16 cellular contexts compared by ENCODE assay signal in the genomic region with DNA sequence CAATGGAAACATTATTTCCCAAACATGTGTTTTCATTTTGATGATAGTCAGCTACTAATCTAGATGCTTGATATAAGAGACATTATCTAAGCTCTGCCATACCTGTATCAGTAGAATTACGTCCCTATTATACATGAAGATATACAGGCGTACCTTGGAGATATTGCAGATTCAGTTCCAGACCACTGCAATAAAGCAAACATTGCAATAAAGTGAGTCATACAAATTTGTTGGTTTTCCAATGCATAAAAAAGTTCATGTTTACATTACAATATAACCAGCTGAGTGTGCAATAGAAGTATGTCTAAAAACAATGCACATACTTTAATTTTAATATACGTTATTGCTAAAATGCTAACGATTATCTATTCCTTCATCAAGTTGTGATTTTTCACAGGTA.
DNase-seq lines count a peak whose midpoint lies in the region; ATAC-seq and TF ChIP-seq lines count a peak whose summit lies in the region.
"Had no signal": no experiment of that assay in that cellular context is flagged by ENCODE, and none has a peak within 500 bp of the region (broad histone marks: within the 10 kb centered on the region; RNA-seq: fewer than 3 reads in every experiment).

No MANE protein-coding gene starts in this region.

- intact Hi-C loops in MCF 10A (cut with micrococcal nuclease) (no loop called here), mammary epithelial cell (cut with micrococcal nuclease) (loop anchor here (5.0 kb wide), 1 partner anchor 551 kb away; no protein-coding TSS in a partner anchor), aorta (cut with DNase I) (loop anchor here in 1 of 2 donors (10.0 kb wide), 1 partner anchor 93 kb away; no protein-coding TSS in a partner anchor)

- H3K9me3 ChIP-seq in mammary epithelial cell (replicated peaks; ENCODE audit: insufficient read depth, low read length), result no peaks in the 10 kb centered on the region
- no peaks in the 10 kb centered on the region for H3K9me3 ChIP-seq in RWPE2 (ENCODE audit: severe bottlenecking)
- H3K9me3 ChIP-seq in aorta (ENCODE audit: control insufficient read depth, low read length), result no peaks in the 10 kb centered on the region
- no peaks in the 10 kb centered on the region for H3K9me3 ChIP-seq in endodermal cell (ENCODE audit: control insufficient read depth, low read length)

- dilution Hi-C loops in mammary epithelial cell (cut with HindIII; ENCODE audit: low sequenced_read_pairs), result no loop called here

- no peak overlapping the region for H2AFZ ChIP-seq in mammary epithelial cell (ENCODE audit: low read depth, low read length)

- H3K4me2 ChIP-seq in mammary epithelial cell (ENCODE audit: insufficient read depth, low read depth, low read length), result no peak overlapping the region

- H3K79me2 ChIP-seq in mammary epithelial cell (ENCODE audit: insufficient read depth, low read length), result no peaks in the 10 kb centered on the region

- H3K27me3 ChIP-seq in mammary epithelial cell (ENCODE audit: insufficient read depth, low read length) (no peaks in the 10 kb centered on the region), RWPE2 (ENCODE audit: insufficient read depth, poor library complexity, severe bottlenecking) (no peaks in the 10 kb centered on the region), aorta (ENCODE audit: control insufficient read depth in 1 of 2, insufficient read depth in 2 of 2, low read length in 1 of 2) (no peaks in the 10 kb centered on the region), endodermal cell (ENCODE audit: control insufficient read depth, insufficient read depth, low read length, poor library complexity, severe bottlenecking) (no peaks in the 10 kb centered on the region)

- no peak overlapping the region for H3K27ac Mint-ChIP-seq in MCF 10A (ENCODE audit: low read depth, unreplicated experiment)
- no peak overlapping the region for H3K27ac Mint-ChIP-seq in endodermal cell

- DNase-seq in MCF 10A (ENCODE audit: unreplicated experiment) (peak; percentile 0), mammary epithelial cell (no peak), RWPE2 (ENCODE audit: low spot score) (no peak), dedifferentiated amniotic fluid mesenchymal stem cell (ENCODE audit: extremely low spot score) (peak; percentile 28), aorta (no peak), NCI-H345 (lab: John Stamatoyannopoulos, UW) (no peak), endodermal cell (no peak)
- DNase-seq: 8988T, DMS153, NCI-H1105 treated with DMSO at 0.1 percent for 48 hours, NCI-H146, NCI-H1930, NCI-H526 treated with DMSO at 0.1 percent for 48 hours, RPMI8226, SHP77 had no signal

- H3K36me3 Mint-ChIP-seq in MCF 10A (ENCODE audit: insufficient read depth, unreplicated experiment) (no peaks in the 10 kb centered on the region), endodermal cell (ENCODE audit: low read depth) (no peaks in the 10 kb centered on the region)

- POLR2A ChIA-PET in MCF 10A (lab: Yijun Ruan, JAX), result no interaction called here

- H3K4me1 Mint-ChIP-seq in MCF 10A (ENCODE audit: insufficient read depth, unreplicated experiment) (no peaks in the 10 kb centered on the region), endodermal cell (no peaks in the 10 kb centered on the region)

- H3K36me3 ChIP-seq in mammary epithelial cell (ENCODE audit: insufficient read depth, low read length) (no peaks in the 10 kb centered on the region), RWPE2 (ENCODE audit: low read depth) (no peaks in the 10 kb centered on the region), aorta (ENCODE audit: control insufficient read depth in 1 of 2, insufficient read depth in 2 of 2, low read length in 1 of 2) (no peaks in the 10 kb centered on the region), endodermal cell (ENCODE audit: control insufficient read depth, insufficient read depth, low read length) (no peaks in the 10 kb centered on the region)

- H3K4me3 ChIP-seq in mammary epithelial cell (replicated peaks in 1 of 3; ENCODE audit: insufficient read depth in 1 of 3, low read depth in 2 of 3, low read length in 3 of 3) (no peak overlapping the region), RWPE2 (ENCODE audit: severe bottlenecking) (no peak overlapping the region), aorta (ENCODE audit: low read length in 2 of 2) (no peak overlapping the region), endodermal cell (ENCODE audit: low read length) (no peak overlapping the region)

- H3K4me3 Mint-ChIP-seq in MCF 10A (ENCODE audit: unreplicated experiment), result no peak overlapping the region
- H3K4me3 Mint-ChIP-seq in endodermal cell, result no peak overlapping the region

- H3K4me1 ChIP-seq in mammary epithelial cell (ENCODE audit: insufficient read depth, low read length) (no peaks in the 10 kb centered on the region), RWPE2 (ENCODE audit: insufficient read depth, poor library complexity, severe bottlenecking) (peaks cover 8% of the 10 kb centered on the region), aorta (ENCODE audit: control insufficient read depth in 1 of 2, insufficient read depth in 2 of 2, low read length in 2 of 2) (no peaks in the 10 kb centered on the region), endodermal cell (ENCODE audit: control insufficient read depth, insufficient read depth, low read length) (no peaks in the 10 kb centered on the region)

- no peak for TF ChIP-seq CTCF in MCF 10A (IDR thresholded peaks at IDR 0.05; ENCODE audit: unreplicated experiment)
- TF ChIP-seq CTCF in mammary epithelial cell (conservative IDR thresholded peaks at IDR 0.05 in 1 of 2, IDR thresholded peaks at IDR 0.05 in 1 of 2; ENCODE audit: extremely low read depth in 1 of 2, insufficient read depth in 1 of 2, low read depth in 1 of 2, low read length in 2 of 2), result no peak
- no peak for TF ChIP-seq CTCF in RWPE2 (IDR thresholded peaks at IDR 0.05; ENCODE audit: poor library complexity, severe bottlenecking)
- TF ChIP-seq CTCF in endodermal cell (conservative IDR thresholded peaks at IDR 0.05), result no peak

- 69% methylated on average over 4 of the region's 4 CpGs for WGBS in mammary epithelial cell (ENCODE audit: low coverage, missing lambda C conversion rate)
- WGBS in aorta, 2 donors, result 74 to 76% methylated on average over 4 of the region's 4 CpGs
- WGBS in endodermal cell (ENCODE audit: insufficient coverage in 1 of 2, insufficient read length in 1 of 2), 2 experiments, result 90 to 100% methylated on average over 2 to 4 of the region's 4 CpGs

- no TSS peak for BruUV-seq in MCF 10A (replicated peaks; lab: Mats Ljungman, UMichigan)
- BruUV-seq in mammary epithelial cell (replicated peaks; lab: Mats Ljungman, UMichigan), result no TSS peak

- no peak overlapping the region for H3K9ac ChIP-seq in mammary epithelial cell (ENCODE audit: insufficient read depth, low read length)
- no peak overlapping the region for H3K9ac ChIP-seq in endodermal cell (ENCODE audit: extremely low read depth, low read length, poor library complexity, severe bottlenecking)

- H3K27me3 Mint-ChIP-seq in MCF 10A (ENCODE audit: insufficient read depth, unreplicated experiment) (peaks cover 38% of the 10 kb centered on the region), endodermal cell (ENCODE audit: insufficient read depth) (no peaks in the 10 kb centered on the region)

- H4K20me1 ChIP-seq in mammary epithelial cell (ENCODE audit: insufficient read depth, low read length), result no peaks in the 10 kb centered on the region

- H3K9me3 Mint-ChIP-seq in MCF 10A (ENCODE audit: unreplicated experiment) (no peaks in the 10 kb centered on the region), endodermal cell (no peaks in the 10 kb centered on the region)

- ATAC-seq in RWPE2 (ENCODE audit: low read depth) (peak; percentile 73), aorta (ENCODE audit: low FRiP score) (no peak)
- ATAC-seq: HCT116 had no signal

- in situ Hi-C loops in mammary epithelial cell (cut with MboI; ENCODE audit: low sequenced_read_pairs in 2 of 2), result loop anchor here in 1 of 2 donors (25.0 kb wide), 1 partner anchor 541 kb away; no protein-coding TSS in a partner anchor

- CTCF ChIA-PET in MCF 10A (lab: Yijun Ruan, JAX) (interaction anchor here (0.6 to 1.6 kb wide), 3 partner anchors 13 to 137 kb away, joined by 3 to 4 read pairs (median 3); no protein-coding TSS in a partner anchor), mammary epithelial cell (lab: Charles Lee; ENCODE audit: low non-redundant PET) (no interaction called here)

- H3K27ac ChIP-seq in mammary epithelial cell (ENCODE audit: insufficient read depth, low read depth, low read length), result no peak overlapping the region
- no peak overlapping the region for H3K27ac ChIP-seq in RWPE2 (ENCODE audit: poor library complexity, severe bottlenecking)
- no peak overlapping the region for H3K27ac ChIP-seq in aorta (ENCODE audit: low read depth in 1 of 2, low read length in 2 of 2)
- no peak overlapping the region for H3K27ac ChIP-seq in endodermal cell (ENCODE audit: low read depth, low read length)

Comparison
In these comparisons a context has a peak if more than half of its experiments do, and no peak if none do; other contexts are left out.
1. DNase-seq: peak in MCF 10A (single experiment) and dedifferentiated amniotic fluid mesenchymal stem cell (single experiment); none in mammary epithelial cell (single experiment), RWPE2 (single experiment), aorta (0 of 2), NCI-H345 (single experiment) and endodermal cell (single experiment).